9 cellular contexts compared by ENCODE assay signal in the genomic region with DNA sequence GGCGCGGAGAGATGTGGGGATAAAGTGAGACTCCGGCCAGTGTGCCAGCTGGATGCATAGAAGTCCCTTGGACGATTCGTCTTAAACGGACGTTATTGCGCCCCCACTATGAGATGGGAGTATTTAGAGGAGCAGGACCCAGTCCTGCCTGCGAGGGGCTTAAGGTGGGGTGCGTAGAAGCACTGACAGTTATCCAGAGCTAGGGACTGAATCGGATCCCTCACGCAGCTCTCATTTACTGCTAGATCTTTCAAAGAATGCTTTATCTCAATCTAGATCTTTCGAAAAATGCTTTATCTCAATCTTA. TPM values are rescaled to one million over a fixed set of nuclear protein-coding genes. Genes with fewer than 3 reads are reported as not detected.
DNase-seq lines count a peak whose midpoint lies in the region; ATAC-seq and TF ChIP-seq lines count a peak whose summit lies in the region.
"Had no signal": no experiment of that assay in that cellular context is flagged by ENCODE, and none has a peak within 500 bp of the region (broad histone marks: within the 10 kb centered on the region; RNA-seq: fewer than 3 reads in every experiment).

No MANE protein-coding gene starts in this region.

- H3K36me3 Mint-ChIP-seq in CD8-positive, alpha-beta memory T cell: peaks cover 0 to 25% (median 0%) of the 10 kb centered on the region in 3 donors
- H3K36me3 Mint-ChIP-seq in GM23338 (ENCODE audit: low read depth): no peaks in the 10 kb centered on the region
- no peaks in the 10 kb centered on the region for H3K36me3 Mint-ChIP-seq in stimulated activated naive B cell treated with anti-CD40 and anti-IgM and Interleukin-4, amounts not matched to agents 10 μg/mL and 1 μg/mL and 100 μg/mL, for 72 hours

- H4K20me1 ChIP-seq in GM23338 (replicated peaks; ENCODE audit: insufficient read depth): no peaks in the 10 kb centered on the region

- H3K4me1 ChIP-seq in CD8-positive, alpha-beta memory T cell (ENCODE audit: insufficient read depth, low read length): peaks cover 25% of the 10 kb centered on the region
- H3K4me1 ChIP-seq in GM23338 (ENCODE audit: insufficient read depth): peaks cover 12% of the 10 kb centered on the region
- H3K4me1 ChIP-seq in right cardiac atrium (ENCODE audit: control insufficient read depth, insufficient read depth, low read length): peaks cover 2% of the 10 kb centered on the region

- H3K4me3 Mint-ChIP-seq in CD8-positive, alpha-beta memory T cell: peak overlapping the region; percentile 90 to 97 (median 95)
- peak overlapping the region; percentile 85 for H3K4me3 Mint-ChIP-seq in GM23338
- H3K4me3 Mint-ChIP-seq in stimulated activated naive B cell treated with anti-CD40 and anti-IgM and Interleukin-4, amounts not matched to agents 10 μg/mL and 1 μg/mL and 100 μg/mL, for 72 hours: peak overlapping the region; percentile 90 to 91

- POLR2A ChIA-PET in CD8-positive, alpha-beta memory T cell (lab: Charles Lee): interaction anchor here (0.5 to 2.6 kb wide), 7 partner anchors 8 to 192 kb away, joined by 3 to 27 read pairs (median 5); partner anchors contain the start of gene SYNCRIP

- H2AFZ ChIP-seq in GM23338: peak overlapping the region; percentile 98

- no peaks in the 10 kb centered on the region for H3F3A ChIP-seq in GM23338 (replicated peaks; ENCODE audit: low read depth)

- H3K4me2 ChIP-seq in GM23338: peak overlapping the region; percentile 76

- peaks cover 54 to 76% (median 71%) of the 10 kb centered on the region in 3 donors for H3K4me1 Mint-ChIP-seq in CD8-positive, alpha-beta memory T cell
- H3K4me1 Mint-ChIP-seq in GM23338: peaks cover 11% of the 10 kb centered on the region
- peaks cover 27 to 67% of the 10 kb centered on the region in 2 donors for H3K4me1 Mint-ChIP-seq in stimulated activated naive B cell treated with anti-CD40 and anti-IgM and Interleukin-4, amounts not matched to agents 10 μg/mL and 1 μg/mL and 100 μg/mL, for 72 hours

- H3K27me3 ChIP-seq in CD8-positive, alpha-beta memory T cell (ENCODE audit: insufficient read depth, low read length, poor library complexity, severe bottlenecking): peaks cover 13% of the 10 kb centered on the region
- H3K27me3 ChIP-seq in GM23338 (ENCODE audit: insufficient read depth) (peaks cover 68% of the 10 kb centered on the region), WERI-Rb-1 (ENCODE audit: insufficient read depth, low read depth, severe bottlenecking) (peaks cover 80% of the 10 kb centered on the region), right cardiac atrium (ENCODE audit: control insufficient read depth, insufficient read depth) (no peaks in the 10 kb centered on the region)

- no peaks in the 10 kb centered on the region for H3K9me3 Mint-ChIP-seq in CD8-positive, alpha-beta memory T cell
- H3K9me3 Mint-ChIP-seq in GM23338: no peaks in the 10 kb centered on the region
- H3K9me3 Mint-ChIP-seq in stimulated activated naive B cell treated with anti-CD40 and anti-IgM and Interleukin-4, amounts not matched to agents 10 μg/mL and 1 μg/mL and 100 μg/mL, for 72 hours: no peaks in the 10 kb centered on the region

- H3K79me2 ChIP-seq in GM23338 (replicated peaks; ENCODE audit: insufficient read depth): no peaks in the 10 kb centered on the region

- CTCF ChIA-PET in CD8-positive, alpha-beta memory T cell (lab: Charles Lee): interaction anchor here (0.9 to 11.7 kb wide), 10 partner anchors 9 to 96 kb away, joined by 3 to 115 read pairs (median 6); no protein-coding TSS in a partner anchor

- peaks cover 2% of the 10 kb centered on the region; the same call in 1 of the 2 replicates for H3K9me2 ChIP-seq in GM23338 (ENCODE audit: insufficient read depth)

- H3K9me3 ChIP-seq in CD8-positive, alpha-beta memory T cell (ENCODE audit: low read length): no peaks in the 10 kb centered on the region
- H3K9me3 ChIP-seq in WERI-Rb-1 (ENCODE audit: severe bottlenecking) (no peaks in the 10 kb centered on the region), right cardiac atrium (ENCODE audit: control insufficient read depth, low read length) (no peaks in the 10 kb centered on the region)

- H3K4me3 ChIP-seq in CD8-positive, alpha-beta memory T cell (ENCODE audit: low read length): peak overlapping the region; percentile 64
- H3K4me3 ChIP-seq in GM23338 (peak overlapping the region; percentile 65), WERI-Rb-1 (ENCODE audit: low read depth, low read length) (peak overlapping the region; percentile 39), right cardiac atrium (ENCODE audit: low read length) (peak overlapping the region; percentile 66)
- H3K4me3 ChIP-seq: K562 had no signal

- TF ChIP-seq CTCF in GM23338 (conservative IDR thresholded peaks at IDR 0.05; ENCODE audit: low read depth in 2 of 2) (0 out of 4 replicates have a peak, but pooled peaks of 1 of the 2 experiments have one; percentile 19), WERI-Rb-1 (IDR thresholded peaks at IDR 0.05; ENCODE audit: low read depth, low read length) (no peak)

- intact Hi-C loops in right cardiac atrium (cut with DNase I): no loop called here

- H3K27ac Mint-ChIP-seq in CD8-positive, alpha-beta memory T cell: peak overlapping the region; percentile 55 to 95 (median 88)
- no peak overlapping the region for H3K27ac Mint-ChIP-seq in GM23338
- peak overlapping the region; percentile 90 for H3K27ac Mint-ChIP-seq in stimulated activated naive B cell treated with anti-CD40 and anti-IgM and Interleukin-4, amounts not matched to agents 10 μg/mL and 1 μg/mL and 100 μg/mL, for 72 hours

- peak overlapping the region; percentile 34 for H3K27ac ChIP-seq in CD8-positive, alpha-beta memory T cell (ENCODE audit: low read depth, low read length)
- H3K27ac ChIP-seq in GM23338 (ENCODE audit: low read depth) (no peak overlapping the region), WERI-Rb-1 (no peak overlapping the region), right cardiac atrium (ENCODE audit: low read length) (peak overlapping the region; percentile 53)

- peak; percentile 19 for ATAC-seq in GM23338
- no peak for ATAC-seq in right cardiac atrium
- peak; percentile 9 to 20 for ATAC-seq in stimulated activated naive B cell treated with anti-CD40 and anti-IgM and Interleukin-4, amounts not matched to agents 10 μg/mL and 1 μg/mL and 100 μg/mL, for 72 hours (replicated peaks)
- ATAC-seq: K562 had no signal

- H3K27me3 Mint-ChIP-seq in CD8-positive, alpha-beta memory T cell: peaks cover 27 to 38% of the 10 kb centered on the region in 2 donors
- peaks cover 49% of the 10 kb centered on the region for H3K27me3 Mint-ChIP-seq in GM23338 (ENCODE audit: insufficient read depth, low read depth, poor library complexity)
- H3K27me3 Mint-ChIP-seq in stimulated activated naive B cell treated with anti-CD40 and anti-IgM and Interleukin-4, amounts not matched to agents 10 μg/mL and 1 μg/mL and 100 μg/mL, for 72 hours: peaks cover 0 to 23% of the 10 kb centered on the region in 2 donors

- DNase-seq in CD8-positive, alpha-beta memory T cell: no peak
- no peak for DNase-seq in GM23338 (ENCODE audit: low spot score)
- no peak for DNase-seq in WERI-Rb-1
- DNase-seq in right cardiac atrium: no peak
- DNase-seq in stimulated activated naive B cell treated with anti-CD40 and anti-IgM and Interleukin-4, amounts not matched to agents 10 μg/mL and 1 μg/mL and 100 μg/mL, for 72 hours: no peak
- DNase-seq in OCI-M2 (lab: John Stamatoyannopoulos, UW; ENCODE audit: unreplicated experiment): no peak
- DNase-seq in NCI-H446 treated with DMSO at 0.1 percent for 48 hours (lab: John Stamatoyannopoulos, UW): no peak
- no peak for DNase-seq in SKM-1 (lab: John Stamatoyannopoulos, UW; ENCODE audit: unreplicated experiment)

- 3% methylated on average over 13 of the region's 13 CpGs for WGBS in right cardiac atrium

- no peaks in the 10 kb centered on the region for H3K36me3 ChIP-seq in CD8-positive, alpha-beta memory T cell (ENCODE audit: insufficient read depth, low read length)
- H3K36me3 ChIP-seq in GM23338 (ENCODE audit: insufficient read depth): no peaks in the 10 kb centered on the region
- H3K36me3 ChIP-seq in WERI-Rb-1: no peaks in the 10 kb centered on the region

TF ChIP-seq in GM23338, 12 proteins besides CTCF, POLR2A, EP300 and RAD21 (continues in another document):
- TF ChIP-seq, protein P1, sequence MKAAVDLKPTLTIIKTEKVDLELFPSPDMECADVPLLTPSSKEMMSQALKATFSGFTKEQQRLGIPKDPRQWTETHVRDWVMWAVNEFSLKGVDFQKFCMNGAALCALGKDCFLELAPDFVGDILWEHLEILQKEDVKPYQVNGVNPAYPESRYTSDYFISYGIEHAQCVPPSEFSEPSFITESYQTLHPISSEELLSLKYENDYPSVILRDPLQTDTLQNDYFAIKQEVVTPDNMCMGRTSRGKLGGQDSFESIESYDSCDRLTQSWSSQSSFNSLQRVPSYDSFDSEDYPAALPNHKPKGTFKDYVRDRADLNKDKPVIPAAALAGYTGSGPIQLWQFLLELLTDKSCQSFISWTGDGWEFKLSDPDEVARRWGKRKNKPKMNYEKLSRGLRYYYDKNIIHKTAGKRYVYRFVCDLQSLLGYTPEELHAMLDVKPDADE (IDR thresholded peaks at IDR 0.05): no peak
- TF ChIP-seq NANOG (IDR thresholded peaks at IDR 0.05; ENCODE audit: borderline replicate concordance) (no peak), CREB1 (CRISPR knock-in tag; IDR thresholded peaks at IDR 0.05; ENCODE audit: low read depth) (no peak), ZNF331 (CRISPR knock-in tag; IDR thresholded peaks at IDR 0.05; ENCODE audit: low read depth) (no peak), EZH2phosphoT487 (IDR thresholded peaks at IDR 0.05; ENCODE audit: unreplicated experiment) (no peak), ZNF114 (CRISPR knock-in tag; IDR thresholded peaks at IDR 0.05) (no peak), EZH2 (IDR thresholded peaks at IDR 0.05; ENCODE audit: low read depth, unreplicated experiment) (no peak)

RNA-seq across cellular contexts. Expression of gene NT5E, which starts 0.6 kb away (rescaled TPM):
- total RNA-seq in CD8-positive, alpha-beta memory T cell: 10 to 100 TPM; 14.8 to 15.4 TPM
- 32.7 TPM for polyA plus RNA-seq in CD8-positive, alpha-beta memory T cell
- 0.50 and 1.5 TPM in 2 replicates for total RNA-seq in GM23338 (2014; rRNA removed; shearing (Covaris generic))
- 0.18 and 0.23 TPM in 2 replicates for polyA plus RNA-seq in GM23338 (2016; fragmentation: Nextera tagmentation; extraction: Ambion mirVana)
- total RNA-seq in right cardiac atrium: 10 to 100 TPM in 2 of 4 donors, 1 to 10 TPM in 2; 7.1 to 13.3 (median 9.8) TPM
- 3.6 TPM for polyA plus RNA-seq in right cardiac atrium

Comparison
In these comparisons a context has a peak if more than half of its experiments do, and no peak if none do; other contexts are left out.
1. H3K27ac ChIP-seq: peak in CD8-positive, alpha-beta memory T cell (single experiment) and right cardiac atrium (single experiment); none in GM23338 (single experiment) and WERI-Rb-1 (single experiment).
2. ATAC-seq: peak in GM23338 (single experiment) and stimulated activated naive B cell treated with anti-CD40 and anti-IgM and Interleukin-4, amounts not matched to agents 10 μg/mL and 1 μg/mL and 100 μg/mL, for 72 hours (2 of 2); none in right cardiac atrium (0 of 2).
3. Peak in every context shown above with its lines, with median percentiles within 50 percentile points of each other: H3K4me3 ChIP-seq and H3K4me3 Mint-ChIP-seq.